In the genomic region with DNA sequence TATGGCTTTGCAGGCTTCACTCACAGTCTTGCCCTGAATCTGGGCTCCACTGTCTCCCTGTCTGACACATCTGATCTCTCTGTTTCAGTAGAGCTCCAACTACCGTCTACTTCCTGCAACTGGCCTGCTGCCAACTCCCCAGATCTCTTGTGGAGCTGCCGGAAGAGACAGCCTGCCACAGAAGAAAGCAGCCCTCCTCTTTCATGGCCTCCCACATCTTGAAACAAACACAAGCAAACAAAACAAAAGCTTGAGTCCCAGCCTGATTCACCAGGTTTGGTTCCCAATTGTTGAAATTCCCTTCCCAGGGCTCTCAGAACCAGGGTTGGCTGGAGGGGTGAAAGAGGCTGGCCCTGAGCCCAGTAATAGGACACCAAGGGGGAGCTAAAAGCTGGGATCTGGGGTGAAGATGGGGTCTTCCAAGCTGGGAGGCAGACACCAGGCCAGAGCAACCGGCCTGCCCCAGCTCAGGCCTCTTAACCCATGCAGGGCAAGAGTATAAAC, we compare ENCODE assay signal across 8 cellular contexts. TPM values are rescaled to one million over a fixed set of nuclear protein-coding genes. Genes with fewer than 3 reads are reported as not detected.
DNase-seq lines count a peak whose midpoint lies in the region; ATAC-seq, FAIRE-seq and TF ChIP-seq lines count a peak whose summit lies in the region.

No MANE protein-coding gene starts in this region.

- H3K27ac ChIP-seq in ectodermal cell (ENCODE audit: insufficient read depth, low read depth, low read length, poor library complexity, severe bottlenecking) = peak overlapping the region; percentile 30

- CTCF ChIA-PET in activated CD8-positive, alpha-beta T cell treated with anti-CD3 and anti-CD28 coated beads for 36 hours (lab: Charles Lee) = interaction anchor here (0.9 to 2.3 kb wide), 9 partner anchors 8 to 147 kb away, joined by 3 to 8 read pairs (median 5); no protein-coding TSS in a partner anchor

- no peaks in the 10 kb centered on the region for H3K36me3 ChIP-seq in ectodermal cell (ENCODE audit: control insufficient read depth, insufficient read depth, low read length)

- H3K4me3 ChIP-seq in ectodermal cell (ENCODE audit: insufficient read depth, low read depth, low read length) = no peak overlapping the region

- H3K4me3 Mint-ChIP-seq in activated CD8-positive, alpha-beta T cell treated with anti-CD3 and anti-CD28 coated beads for 36 hours = no peak overlapping the region
- H3K4me3 Mint-ChIP-seq in mesothelial cell of epicardium = peak overlapping the region; percentile 2

- no peak for TF ChIP-seq POLR2A in H54 (IDR thresholded peaks at IDR 0.05; ENCODE audit: low read depth, low read length)

- no peaks in the 10 kb centered on the region for H3K36me3 Mint-ChIP-seq in activated CD8-positive, alpha-beta T cell treated with anti-CD3 and anti-CD28 coated beads for 36 hours (ENCODE audit: low read depth)
- H3K36me3 Mint-ChIP-seq in mesothelial cell of epicardium = no peaks in the 10 kb centered on the region

- H3K9me3 ChIP-seq in ectodermal cell (ENCODE audit: control insufficient read depth, low read length) = no peaks in the 10 kb centered on the region

- FAIRE-seq in H54 (lab: Jason Lieb, UNC) = no peak

- H3K4me1 ChIP-seq in ectodermal cell (ENCODE audit: control insufficient read depth, insufficient read depth, low read length) = peaks cover 10% of the 10 kb centered on the region

- DNase-seq in H54 (ENCODE audit: insufficient read length, low spot score) (peak; percentile 33), NCI-H524 treated with DMSO at 0.1 percent for 48 hours (lab: John Stamatoyannopoulos, UW) (peak; percentile 3), mesothelial cell of epicardium (ENCODE audit: low spot score in 2 of 2, unreplicated experiment in 2 of 2) (peak; percentile 70 to 83)
- peak; percentile 87 for DNase-seq in activated CD8-positive, alpha-beta T cell treated with anti-CD3 and anti-CD28 coated beads for 36 hours
- DNase-seq in stimulated activated CD8-positive, alpha-beta memory T cell treated with anti-CD3 and anti-CD28 coated beads, Interleukin-12 subunit alpha, Interleukin-12 subunit beta, amount 100 ng/mL, for 24 hours (ENCODE audit: extremely low read depth) = peak; percentile 20

- POLR2A ChIA-PET in activated CD8-positive, alpha-beta T cell treated with anti-CD3 and anti-CD28 coated beads for 36 hours (lab: Charles Lee) = interaction anchor here (0.8 to 1.5 kb wide), 4 partner anchors 9 to 67 kb away, joined by 3 to 4 read pairs (median 4); a partner anchor contains a TSS

- H3K27me3 ChIP-seq in ectodermal cell (ENCODE audit: control insufficient read depth, insufficient read depth, low read length, poor library complexity, severe bottlenecking) = no peaks in the 10 kb centered on the region

- H3K27me3 Mint-ChIP-seq in activated CD8-positive, alpha-beta T cell treated with anti-CD3 and anti-CD28 coated beads for 36 hours = peaks cover 1% of the 10 kb centered on the region
- peaks cover 8% of the 10 kb centered on the region for H3K27me3 Mint-ChIP-seq in mesothelial cell of epicardium (ENCODE audit: low read depth)

- H3K27ac Mint-ChIP-seq in activated CD8-positive, alpha-beta T cell treated with anti-CD3 and anti-CD28 coated beads for 36 hours = peak overlapping the region; percentile 69
- H3K27ac Mint-ChIP-seq in mesothelial cell of epicardium = peak overlapping the region; percentile 95

- intact Hi-C loops in activated CD8-positive, alpha-beta T cell treated with anti-CD3 and anti-CD28 coated beads for 36 hours (cut with micrococcal nuclease) = no loop called here

- peak; percentile 85 for ATAC-seq in activated CD8-positive, alpha-beta T cell treated with anti-CD3 and anti-CD28 coated beads for 36 hours
- no peak for ATAC-seq in HG02763 (IDR thresholded peaks at IDR 0.05; ENCODE audit: unreplicated experiment)
- no peak for ATAC-seq in HG02938 (IDR thresholded peaks at IDR 0.05; ENCODE audit: unreplicated experiment)

- 9 to 17% methylated on average over 3 of the region's 3 CpGs for WGBS in ectodermal cell, 2 experiments

- peaks cover 22% of the 10 kb centered on the region for H3K4me1 Mint-ChIP-seq in activated CD8-positive, alpha-beta T cell treated with anti-CD3 and anti-CD28 coated beads for 36 hours (ENCODE audit: low read depth)
- H3K4me1 Mint-ChIP-seq in mesothelial cell of epicardium = peaks cover 37% of the 10 kb centered on the region

- no peaks in the 10 kb centered on the region for H3K9me3 Mint-ChIP-seq in activated CD8-positive, alpha-beta T cell treated with anti-CD3 and anti-CD28 coated beads for 36 hours
- no peaks in the 10 kb centered on the region for H3K9me3 Mint-ChIP-seq in mesothelial cell of epicardium

- no peak for TF ChIP-seq CTCF in activated CD8-positive, alpha-beta T cell treated with anti-CD3 and anti-CD28 coated beads for 36 hours (IDR thresholded peaks at IDR 0.05)
- no peak for TF ChIP-seq CTCF in mesothelial cell of epicardium (IDR thresholded peaks at IDR 0.05; ENCODE audit: unreplicated experiment)

RNA-seq across cellular contexts. Expression of a gene that starts 55.3 kb away (rescaled TPM):
- total RNA-seq in activated CD8-positive, alpha-beta T cell treated with anti-CD3 and anti-CD28 coated beads for 36 hours = under 1 TPM in 1 of 2 experiments, not detected in 1; 0.58 TPM
- 0.91 TPM for polyA plus RNA-seq in ectodermal cell (2013, experiment 1 of 4)
- polyA plus RNA-seq in ectodermal cell (2013, experiment 2 of 4) = 0.64 TPM
- 0.80 TPM for polyA plus RNA-seq in ectodermal cell (2013, experiment 3 of 4)
- polyA plus RNA-seq in ectodermal cell (2013, experiment 4 of 4) = 1.2 TPM
- total RNA-seq in mesothelial cell of epicardium = 1.0 to 1.6 TPM (median 1.3 TPM) in 3 replicates

Comparison
In these comparisons a context has a peak if more than half of its experiments do, and no peak if none do; other contexts are left out.
1. DNase-seq: peak in every context shown above with its lines; median percentile 87 in activated CD8-positive, alpha-beta T cell treated with anti-CD3 and anti-CD28 coated beads for 36 hours; 76 in mesothelial cell of epicardium; 33 in H54; 20 in stimulated activated CD8-positive, alpha-beta memory T cell treated with anti-CD3 and anti-CD28 coated beads, Interleukin-12 subunit alpha, Interleukin-12 subunit beta, amount 100 ng/mL, for 24 hours; 3 in NCI-H524 treated with DMSO at 0.1 percent for 48 hours.